In the genomic region with DNA sequence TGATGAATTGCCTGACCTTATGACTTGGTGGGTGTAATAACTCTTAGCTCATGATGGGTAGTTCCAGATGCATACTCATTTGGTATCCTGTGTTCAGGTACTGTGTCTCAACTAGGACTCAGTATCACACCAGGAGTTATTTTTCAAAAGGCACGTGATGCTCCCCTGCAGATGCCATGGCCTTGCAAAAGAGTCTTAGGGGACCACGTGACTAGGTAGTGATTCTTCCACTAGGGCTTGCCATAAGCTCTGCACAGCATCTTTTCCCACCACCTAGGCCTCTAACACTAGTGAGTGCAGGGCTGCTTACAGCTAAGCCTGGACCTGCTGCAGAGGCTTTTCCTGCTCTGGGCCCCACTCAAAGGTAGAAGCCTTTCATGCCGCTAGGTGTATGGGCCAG, we compare ENCODE assay signal across 1 cellular context.
TF ChIP-seq lines count a peak whose summit lies in the region.

No MANE protein-coding gene starts in this region.

TF ChIP-seq in IMR-90, 13 proteins besides CTCF, POLR2A, EP300 and RAD21:
- no peak for TF ChIP-seq SMC3 (IDR thresholded peaks at IDR 0.05; ENCODE audit: low read depth, low read length)
- TF ChIP-seq, protein P1, sequence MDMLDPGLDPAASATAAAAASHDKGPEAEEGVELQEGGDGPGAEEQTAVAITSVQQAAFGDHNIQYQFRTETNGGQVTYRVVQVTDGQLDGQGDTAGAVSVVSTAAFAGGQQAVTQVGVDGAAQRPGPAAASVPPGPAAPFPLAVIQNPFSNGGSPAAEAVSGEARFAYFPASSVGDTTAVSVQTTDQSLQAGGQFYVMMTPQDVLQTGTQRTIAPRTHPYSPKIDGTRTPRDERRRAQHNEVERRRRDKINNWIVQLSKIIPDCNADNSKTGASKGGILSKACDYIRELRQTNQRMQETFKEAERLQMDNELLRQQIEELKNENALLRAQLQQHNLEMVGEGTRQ (IDR thresholded peaks at IDR 0.05; ENCODE audit: low read depth, low read length), result peak; percentile 22; the same call in 1 of the 2 replicates
